9 cellular contexts compared by ENCODE assay signal in genomic region chr19:11191273-11191755, GRCh38. TPM values are rescaled to one million over a fixed set of nuclear protein-coding genes. Genes with fewer than 3 reads are reported as not detected.
DNase-seq lines count a peak whose midpoint lies in the region; ATAC-seq and TF ChIP-seq lines count a peak whose summit lies in the region.
"Had no signal": no experiment of that assay in that cellular context is flagged by ENCODE, and none has a peak within 500 bp of the region (broad histone marks: within the 10 kb centered on the region; RNA-seq: fewer than 3 reads in every experiment).

No MANE protein-coding gene starts in this region.

- intact Hi-C loops in OCI-LY7 (cut with micrococcal nuclease; ENCODE audit: unreplicated experiment): loop anchor here (5.0 to 10.0 kb wide), 3 partner anchors 144 to 537 kb away; partner anchors contain the start of gene ILF3

- H3K4me3 ChIP-seq in OCI-LY7 (ENCODE audit: low read depth, low read length, poor library complexity, severe bottlenecking): peak overlapping the region; percentile 58

- peak overlapping the region; percentile 63 for H3K4me2 ChIP-seq in OCI-LY7 (ENCODE audit: low read length)

- TF ChIP-seq CTCF in OCI-LY7 (conservative IDR thresholded peaks at IDR 0.05; ENCODE audit: low read length) (no peak), nephron (IDR thresholded peaks at IDR 0.05; ENCODE audit: unreplicated experiment in 3 of 3) (no peak)

- no peaks in the 10 kb centered on the region for H3K9me3 ChIP-seq in OCI-LY7 (ENCODE audit: low read length)

- no peaks in the 10 kb centered on the region for H3K9me2 ChIP-seq in OCI-LY7 (ENCODE audit: insufficient read depth, low read length)

- no peaks in the 10 kb centered on the region for H3K9me3 Mint-ChIP-seq in nephron
- H3K9me3 Mint-ChIP-seq: brain had no signal

- H3K27ac ChIP-seq in OCI-LY7 (ENCODE audit: low read depth, low read length, poor library complexity, severe bottlenecking): peak overlapping the region; percentile 95

- no TSS peak for BruUV-seq in OCI-LY7 (replicated peaks; lab: Mats Ljungman, UMichigan)

- in situ Hi-C loops in Caki2 (cut with HindIII; ENCODE audit: low pct_unique_long_range_greater_than_20kb, low sequenced_read_pairs): no loop called here

- peak; percentile 80 for DNase-seq in Caki2 (ENCODE audit: low read depth)
- DNase-seq in OCI-LY7 (ENCODE audit: low spot score): peak; percentile 75
- DNase-seq in epidermal melanocyte (ENCODE audit: insufficient read length, low spot score): peak; percentile 82
- no peak for DNase-seq in NOMO-1 treated with DMSO at 0.1 percent for 48 hours (lab: John Stamatoyannopoulos, UW; ENCODE audit: unreplicated experiment)
- DNase-seq in GOT3 (lab: John Stamatoyannopoulos, UW): no peak
- DNase-seq in activated CD8-positive, alpha-beta memory T cell treated with anti-CD3 and anti-CD28 coated beads, Interleukin-2, amount 50 U/mL, for 4 hours: no peak

- peaks cover 60% of the 10 kb centered on the region for H3K79me2 ChIP-seq in OCI-LY7 (ENCODE audit: insufficient read depth, low read depth, low read length)

- CTCF ChIA-PET in OCI-LY7 (lab: Charles Lee; ENCODE audit: unreplicated experiment): no interaction called here

- ATAC-seq in GM18867 (IDR thresholded peaks at IDR 0.05; ENCODE audit: unreplicated experiment): no peak

- H3K36me3 Mint-ChIP-seq in nephron (ENCODE audit: low read depth): peaks cover 40% of the 10 kb centered on the region

- peak overlapping the region in 2 of 3 experiments; percentile 47 to 63 for H3K4me3 Mint-ChIP-seq in nephron

- H4K20me1 ChIP-seq in OCI-LY7 (ENCODE audit: insufficient read depth, low read length): no peaks in the 10 kb centered on the region

- H3K36me3 ChIP-seq in OCI-LY7 (ENCODE audit: insufficient read depth, low read length): peaks cover 86% of the 10 kb centered on the region

- H2AFZ ChIP-seq in OCI-LY7 (ENCODE audit: low read length): no peak overlapping the region; the same call in 1 of the 2 replicates

- POLR2A ChIA-PET in OCI-LY7 (lab: Charles Lee): interaction anchor here (1.9 kb wide), 1 partner anchor 35 kb away, joined by 6 read pairs; the partner anchor contains the start of gene SPC24

- H3K27me3 Mint-ChIP-seq in nephron (ENCODE audit: low read depth): no peaks in the 10 kb centered on the region
- H3K27me3 Mint-ChIP-seq: brain had no signal

- H3K4me1 Mint-ChIP-seq in nephron: peaks cover 38% of the 10 kb centered on the region

- H3K27ac Mint-ChIP-seq in nephron: peak overlapping the region; percentile 51 to 84 (median 59)

- H3K4me1 ChIP-seq in OCI-LY7 (ENCODE audit: insufficient read depth, low read length, poor library complexity, severe bottlenecking): peaks cover 93% of the 10 kb centered on the region

RNA-seq across cellular contexts. Expression of gene KANK2, which starts 6.0 kb away (rescaled TPM):
- total RNA-seq in Caki2 (2014; rRNA removed; shearing (Covaris generic); ENCODE audit: low replicate concordance): 49.3 and 71.1 TPM in 2 replicates
- 135 and 186 TPM in 2 replicates for total RNA-seq in OCI-LY7 (2014; rRNA removed; shearing (Covaris generic))
- 174 TPM in 2 replicates for total RNA-seq in OCI-LY7 (2022)

RNA-seq across cellular contexts. Expression of gene SPC24, which starts 35.7 kb away (rescaled TPM):
- total RNA-seq in Caki2 (2014; rRNA removed; shearing (Covaris generic); ENCODE audit: low replicate concordance): 159 and 194 TPM in 2 replicates
- total RNA-seq in OCI-LY7 (2014; rRNA removed; shearing (Covaris generic)): 184 and 220 TPM in 2 replicates
- 132 and 133 TPM in 2 replicates for total RNA-seq in OCI-LY7 (2022)

RNA-seq across cellular contexts. Expression of gene ANGPTL8, which starts 48.1 kb away (rescaled TPM):
- total RNA-seq in Caki2 (2014; rRNA removed; shearing (Covaris generic); ENCODE audit: low replicate concordance): not detected in 2 replicates
- not detected in 2 replicates for total RNA-seq in OCI-LY7 (2014; rRNA removed; shearing (Covaris generic))
- 1.0 TPM in 1 of 2 replicates, not detected in the other for total RNA-seq in OCI-LY7 (2022)

Comparison
In these comparisons a context has a peak if more than half of its experiments do, and no peak if none do; other contexts are left out.
1. DNase-seq: peak in Caki2 (single experiment), OCI-LY7 (single experiment) and epidermal melanocyte (single experiment); none in NOMO-1 treated with DMSO at 0.1 percent for 48 hours (single experiment), GOT3 (single experiment) and activated CD8-positive, alpha-beta memory T cell treated with anti-CD3 and anti-CD28 coated beads, Interleukin-2, amount 50 U/mL, for 4 hours (single experiment).